In genomic region chr2:27772804-27773203, GRCh38 we compare ENCODE assay signal across 9 cellular contexts. TPM values are rescaled to one million over a fixed set of nuclear protein-coding genes. Genes with fewer than 3 reads are reported as not detected.
DNase-seq lines count a peak whose midpoint lies in the region; ATAC-seq and TF ChIP-seq lines count a peak whose summit lies in the region.
"Had no signal": no experiment of that assay in that cellular context is flagged by ENCODE, and none has a peak within 500 bp of the region (broad histone marks: within the 10 kb centered on the region; RNA-seq: fewer than 3 reads in every experiment).

No MANE protein-coding gene starts in this region.

- no peaks in the 10 kb centered on the region for H3K27me3 ChIP-seq in CD8-positive, alpha-beta memory T cell (ENCODE audit: insufficient read depth, low read length, poor library complexity, severe bottlenecking)
- no peaks in the 10 kb centered on the region for H3K27me3 ChIP-seq in neural progenitor cell

- H3K27me3 Mint-ChIP-seq in CD8-positive, alpha-beta memory T cell = peaks cover 0 to 3% of the 10 kb centered on the region in 2 donors
- H3K27me3 Mint-ChIP-seq in neural progenitor cell (ENCODE audit: insufficient read depth, low read depth) = peaks cover 6% of the 10 kb centered on the region

- H2AFZ ChIP-seq in neural progenitor cell (replicated peaks) = no peak overlapping the region

- H3K27ac ChIP-seq in CD8-positive, alpha-beta memory T cell (ENCODE audit: low read depth, low read length) = no peak overlapping the region
- H3K27ac ChIP-seq in neural progenitor cell = no peak overlapping the region

- no peaks in the 10 kb centered on the region for H3K9me3 ChIP-seq in CD8-positive, alpha-beta memory T cell (ENCODE audit: low read length)
- no peaks in the 10 kb centered on the region for H3K9me3 ChIP-seq in neural progenitor cell (ENCODE audit: low read depth)
- H3K9me3 ChIP-seq: mucosa of descending colon had no signal

- H3K4me1 ChIP-seq in CD8-positive, alpha-beta memory T cell (ENCODE audit: insufficient read depth, low read length) = peaks cover 34% of the 10 kb centered on the region
- H3K4me1 ChIP-seq in neural progenitor cell = peaks cover 13% of the 10 kb centered on the region

- peak overlapping the region; percentile 74 to 100 (median 99) for H3K4me3 Mint-ChIP-seq in CD8-positive, alpha-beta memory T cell
- H3K4me3 Mint-ChIP-seq in neural progenitor cell = peak overlapping the region; percentile 100

- CTCF ChIA-PET in CD8-positive, alpha-beta memory T cell (lab: Charles Lee) = interaction anchor here (0.8 to 1.5 kb wide), 3 partner anchors 66 to 623 kb away, joined by 3 to 4 read pairs (median 3); no protein-coding TSS in a partner anchor

- peaks cover 13% of the 10 kb centered on the region for H4K20me1 ChIP-seq in neural progenitor cell (ENCODE audit: low read depth)

- H3K4me3 ChIP-seq in CD8-positive, alpha-beta memory T cell (ENCODE audit: low read length) = no peak overlapping the region
- H3K4me3 ChIP-seq in neural progenitor cell = peak overlapping the region; percentile 94

- H3K79me2 ChIP-seq in neural progenitor cell (ENCODE audit: low read depth) = peaks cover 61% of the 10 kb centered on the region

- no peak for ATAC-seq in HG03196 (IDR thresholded peaks at IDR 0.05; ENCODE audit: unreplicated experiment)

- no peaks in the 10 kb centered on the region for H3K9me3 Mint-ChIP-seq in CD8-positive, alpha-beta memory T cell
- H3K9me3 Mint-ChIP-seq in neural progenitor cell = no peaks in the 10 kb centered on the region

- peak overlapping the region; percentile 24 for H3K9ac ChIP-seq in neural progenitor cell

- POLR2A ChIA-PET in CD8-positive, alpha-beta memory T cell (lab: Charles Lee) = interaction anchor here (0.6 to 1.3 kb wide), 3 partner anchors 307 to 702 kb away, joined by 3 to 4 read pairs (median 3); partner anchors contain the start of gene FOSL2

- peaks cover 0 to 51% (median 5%) of the 10 kb centered on the region in 3 donors for H3K36me3 Mint-ChIP-seq in CD8-positive, alpha-beta memory T cell
- H3K36me3 Mint-ChIP-seq in neural progenitor cell = peaks cover 8% of the 10 kb centered on the region

- no peak for TF ChIP-seq CTCF in neural progenitor cell (IDR thresholded peaks at IDR 0.05)

- peak overlapping the region; percentile 89 for H3K4me2 ChIP-seq in neural progenitor cell

- H3K27ac Mint-ChIP-seq in CD8-positive, alpha-beta memory T cell = peak overlapping the region; percentile 26 to 100 (median 79)
- no peak overlapping the region for H3K27ac Mint-ChIP-seq in neural progenitor cell

- peaks cover 10% of the 10 kb centered on the region for H3K36me3 ChIP-seq in CD8-positive, alpha-beta memory T cell (ENCODE audit: insufficient read depth, low read length)
- no peaks in the 10 kb centered on the region for H3K36me3 ChIP-seq in neural progenitor cell

- H3F3A ChIP-seq in neural progenitor cell (ENCODE audit: low read depth) = peaks cover 12% of the 10 kb centered on the region

- no peak for DNase-seq in CD8-positive, alpha-beta memory T cell
- DNase-seq in MV-4-11 (lab: John Stamatoyannopoulos, UW) (peak; percentile 67), dermis blood vessel endothelial cell (peak; percentile 29), neural progenitor cell (ENCODE audit: low spot score) (no peak), mucosa of gallbladder (ENCODE audit: low spot score) (no peak), AG08396 (ENCODE audit: low spot score) (no peak), NCI-H2081 (lab: John Stamatoyannopoulos, UW) (no peak)
- DNase-seq: mucosa of descending colon had no signal

- H3K4me1 Mint-ChIP-seq in CD8-positive, alpha-beta memory T cell = peaks cover 53 to 67% (median 64%) of the 10 kb centered on the region in 3 donors
- H3K4me1 Mint-ChIP-seq in neural progenitor cell = peaks cover 22% of the 10 kb centered on the region

RNA-seq across cellular contexts. Expression of gene MRPL33, which starts 1.3 kb away (rescaled TPM):
- 10 to 100 TPM; 85.8 to 90.0 TPM for total RNA-seq in CD8-positive, alpha-beta memory T cell
- 251 TPM for polyA plus RNA-seq in CD8-positive, alpha-beta memory T cell
- 94.3 and 98.2 TPM in 2 replicates for total RNA-seq in dermis blood vessel endothelial cell
- 78.9 and 147 TPM in 2 replicates for total RNA-seq in neural progenitor cell (ENCODE audit: low replicate concordance)
- 78.5 TPM for total RNA-seq in mucosa of gallbladder

Comparison
In these comparisons a context has a peak if more than half of its experiments do, and no peak if none do; other contexts are left out.
1. DNase-seq: peak in MV-4-11 (single experiment) and dermis blood vessel endothelial cell (single experiment); none in CD8-positive, alpha-beta memory T cell (0 of 5), neural progenitor cell (single experiment), mucosa of gallbladder (single experiment), AG08396 (single experiment) and NCI-H2081 (0 of 2).